In the genomic region with DNA sequence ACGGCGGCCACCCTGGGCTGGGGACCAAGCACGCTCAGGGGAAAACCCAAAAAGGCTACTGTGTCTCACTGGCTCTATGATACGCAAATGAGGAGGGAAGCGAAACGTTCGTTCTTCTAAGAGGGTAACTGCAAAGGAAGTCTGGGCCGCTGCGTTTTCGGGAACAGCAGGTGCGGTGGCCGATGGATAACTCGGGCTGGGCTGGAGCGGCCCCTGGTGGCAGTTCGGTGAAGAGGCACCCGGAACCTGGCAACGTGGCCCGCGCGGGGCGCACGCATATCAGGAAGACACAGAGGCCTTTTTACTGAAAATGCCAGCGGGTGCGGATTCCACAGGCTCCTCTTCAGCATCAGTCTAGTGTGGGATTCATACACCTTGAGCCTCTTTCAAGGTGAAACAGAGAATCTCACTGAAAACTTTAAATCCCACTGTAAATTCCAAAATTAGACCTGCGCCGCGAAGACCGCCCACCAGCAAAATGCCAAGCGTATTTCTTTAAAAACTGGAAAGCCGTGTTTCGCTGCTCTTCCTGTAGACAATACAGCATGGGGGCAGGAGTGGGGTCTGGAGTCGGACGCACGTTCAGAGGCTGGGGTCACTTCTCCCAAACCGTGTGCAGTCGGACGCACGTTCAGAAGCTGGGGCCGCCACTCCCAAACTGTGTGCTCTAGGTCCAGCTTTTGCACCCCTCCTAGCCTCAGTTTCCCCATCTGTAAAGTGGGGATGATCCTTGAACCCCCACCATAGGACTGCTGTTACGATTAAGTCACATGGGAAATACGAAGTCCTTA, we compare ENCODE assay signal across 8 cellular contexts. TPM values are rescaled to one million over a fixed set of nuclear protein-coding genes. Genes with fewer than 3 reads are reported as not detected.
DNase-seq lines count a peak whose midpoint lies in the region; FAIRE-seq and TF ChIP-seq lines count a peak whose summit lies in the region.

No MANE protein-coding gene starts in this region.

- TF ChIP-seq CTCF in HFF-Myc (IDR thresholded peaks at IDR 0.05; ENCODE audit: low read depth, low read length, missing control alignments) (peak; percentile 99), MM.1S (IDR thresholded peaks at IDR 0.05; ENCODE audit: low read length) (peak; percentile 96)

- H3K27me3 ChIP-seq in MM.1S (replicated peaks; ENCODE audit: insufficient read depth, low read length): no peaks in the 10 kb centered on the region

- H3K36me3 ChIP-seq in MM.1S (replicated peaks; ENCODE audit: insufficient read depth, low read length): no peaks in the 10 kb centered on the region

- no peak for FAIRE-seq in frontal cortex (lab: Jason Lieb, UNC)

- H3K4me1 ChIP-seq in MM.1S (ENCODE audit: low read length): 0 out of 2 replicates have a peak, but pooled peaks cover 5% of the 10 kb centered on the region

- H4K20me1 ChIP-seq in MM.1S (ENCODE audit: insufficient read depth, low read length): no peaks in the 10 kb centered on the region

- no peaks in the 10 kb centered on the region for H3K9me3 ChIP-seq in MM.1S (replicated peaks; ENCODE audit: insufficient read depth, low read length)

- H3K27ac ChIP-seq in MM.1S (ENCODE audit: low read length): peak overlapping the region; percentile 39; the same call in 1 of the 2 replicates
- no peak overlapping the region for H3K27ac ChIP-seq in substantia nigra (ENCODE audit: low read depth, low read length, poor library complexity, severe bottlenecking)

- H3F3A ChIP-seq in MM.1S (ENCODE audit: insufficient read depth, low read length): 0 out of 2 replicates have a peak, but pooled peaks cover 2% of the 10 kb centered on the region

- H3K79me2 ChIP-seq in MM.1S (ENCODE audit: low read length): no peaks in the 10 kb centered on the region

- peak overlapping the region; percentile 97 for H2AFZ ChIP-seq in MM.1S (ENCODE audit: low read length)

- peak overlapping the region; percentile 81 for H3K4me2 ChIP-seq in MM.1S (ENCODE audit: low read depth, low read length)

- H3K4me3 ChIP-seq in HFF-Myc (replicated peaks; ENCODE audit: low read depth, low read length): no peak overlapping the region
- peak overlapping the region; percentile 63 for H3K4me3 ChIP-seq in MM.1S (ENCODE audit: low read length)

- DNase-seq in GM03348 (ENCODE audit: low spot score) (peak; percentile 95), HFF-Myc (ENCODE audit: extremely low read depth, low read depth) (peak; percentile 35), MM.1S (peak; percentile 99), SHP77 treated with DMSO at 0.1 percent for 48 hours (lab: John Stamatoyannopoulos, UW) (peak; percentile 54), frontal cortex (ENCODE audit: low spot score in 2 of 2) (peak; percentile 71 to 92), nucleus accumbens (lab: John Stamatoyannopoulos, UW) (peak in 54 of 56 donors; percentile 36 to 95 (median 78)), substantia nigra (lab: John Stamatoyannopoulos, UW) (peak in 48 of 49 donors; percentile 4 to 93 (median 75))
- DNase-seq in activated effector memory CD4-positive, alpha-beta T cell treated with anti-CD3 and anti-CD28 coated beads, Interleukin-2, amount 50 U/mL, for 16 hours: peak; percentile 95

- peak overlapping the region; percentile 45; the same call in 1 of the 2 replicates for H3K9ac ChIP-seq in MM.1S (ENCODE audit: low read length)

- H3K9me2 ChIP-seq in MM.1S (replicated peaks; ENCODE audit: insufficient read depth, low read length): no peaks in the 10 kb centered on the region

RNA-seq across cellular contexts. Expression of gene METTL9, which starts 44.4 kb away (rescaled TPM):
- 252 TPM for total RNA-seq in frontal cortex

Comparison
In these comparisons a context has a peak if more than half of its experiments do, and no peak if none do; other contexts are left out.
1. DNase-seq: peak in every context shown above with its lines; median percentile 99 in MM.1S; 95 in GM03348; 95 in activated effector memory CD4-positive, alpha-beta T cell treated with anti-CD3 and anti-CD28 coated beads, Interleukin-2, amount 50 U/mL, for 16 hours; 82 in frontal cortex; 78 in nucleus accumbens; 75 in substantia nigra; 54 in SHP77 treated with DMSO at 0.1 percent for 48 hours; 35 in HFF-Myc.